18 cellular contexts compared by ENCODE assay signal in the genomic region with DNA sequence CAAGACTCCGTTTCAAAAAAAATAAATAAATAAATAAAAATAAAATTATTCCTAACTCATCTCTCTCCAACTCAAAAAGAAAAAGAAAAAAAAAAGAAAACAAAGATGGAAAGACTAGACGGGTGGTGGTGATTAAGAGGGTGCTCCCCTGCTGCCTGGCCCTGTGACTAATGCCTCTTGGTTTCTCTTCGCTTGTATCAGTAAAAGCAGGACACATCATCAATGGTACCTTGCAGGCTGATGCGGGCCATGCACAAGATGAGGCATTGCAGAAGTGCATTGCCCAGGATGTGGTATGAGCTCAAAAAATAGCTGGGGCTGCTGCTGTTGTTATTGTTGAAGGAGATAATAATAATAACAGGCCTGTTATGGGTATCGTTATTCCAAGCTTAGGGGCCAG. TPM values are rescaled to one million over a fixed set of nuclear protein-coding genes. Genes with fewer than 3 reads are reported as not detected.
DNase-seq lines count a peak whose midpoint lies in the region; ATAC-seq and TF ChIP-seq lines count a peak whose summit lies in the region.
"Had no signal": no experiment of that assay in that cellular context is flagged by ENCODE, and none has a peak within 500 bp of the region (broad histone marks: within the 10 kb centered on the region; RNA-seq: fewer than 3 reads in every experiment).

No MANE protein-coding gene starts in this region.

- 63 to 76% (median 70%) methylated on average over 5 of the region's 5 CpGs for WGBS in adrenal gland, 4 donors

- H3K4me3 ChIP-seq in osteoblast (ENCODE audit: insufficient read depth, low read length) (no peak overlapping the region), adrenal gland (no peak overlapping the region)
- H3K4me3 ChIP-seq: mucosa of descending colon, Peyer's patch, right atrium auricular region had no signal

- no peaks in the 10 kb centered on the region for H3K36me3 ChIP-seq in osteoblast (ENCODE audit: insufficient read depth, low read length)
- H3K36me3 ChIP-seq in adrenal gland (replicated peaks in 1 of 2) = no peaks in the 10 kb centered on the region
- H3K36me3 ChIP-seq: BE2C, Peyer's patch, right atrium auricular region had no signal

- no peak overlapping the region for H3K4me2 ChIP-seq in osteoblast (ENCODE audit: insufficient read depth, low read length)

- H3K27ac ChIP-seq in osteoblast (ENCODE audit: low read depth, low read length) (no peak overlapping the region), adrenal gland (no peak overlapping the region)
- H3K27ac ChIP-seq: Peyer's patch, right atrium auricular region, VCaP had no signal

- no peaks in the 10 kb centered on the region for H3K27me3 ChIP-seq in osteoblast (ENCODE audit: insufficient read depth, low read length)
- H3K27me3 ChIP-seq in adrenal gland = peaks cover 6% of the 10 kb centered on the region
- H3K27me3 ChIP-seq: Peyer's patch, right atrium auricular region had no signal

- DNase-seq in activated naive CD8-positive, alpha-beta T cell treated with anti-CD3 and anti-CD28 coated beads, Interleukin-2, amount 50 U/mL, for 24 hours = no peak
- no peak for DNase-seq in activated naive CD8-positive, alpha-beta T cell treated with anti-CD3 and anti-CD28 coated beads for 36 hours
- DNase-seq in HCEC 1CT (peak; percentile 13), osteoblast (ENCODE audit: insufficient read length, low spot score, missing footprints) (peak; percentile 81), OCI-M1 (lab: John Stamatoyannopoulos, UW) (no peak), adrenal gland (no peak)
- no peak for DNase-seq in T-helper 2 cell treated with Interferon-gamma antibody and Interleukin-4, amounts not matched to agents 5 μg/mL and 100 μg/mL, for 36 hours (ENCODE audit: low spot score)
- DNase-seq: BE2C, cerebellar nuclear complex, left colon, NCI-H2107, NCI-H748 treated with DMSO at 0.1 percent for 48 hours, Peyer's patch, SW 1271 had no signal

- H2AFZ ChIP-seq in osteoblast (ENCODE audit: low read length) = no peak overlapping the region

- no peaks in the 10 kb centered on the region for H3K79me2 ChIP-seq in osteoblast (ENCODE audit: insufficient read depth, low read length)

- peak; percentile 49 for ATAC-seq in activated naive CD8-positive, alpha-beta T cell treated with anti-CD3 and anti-CD28 coated beads, Interleukin-2, amount 50 U/mL, for 24 hours
- peak; percentile 99 for ATAC-seq in activated T-helper 17 cell treated with anti-CD3 and anti-CD28 coated beads, Interleukin-2, amount 50 U/mL, for 72 hours (replicated peaks)
- ATAC-seq: left colon, mucosa of descending colon had no signal

- H4K20me1 ChIP-seq in osteoblast (ENCODE audit: insufficient read depth, low read length) = no peaks in the 10 kb centered on the region

- H3K36me3 Mint-ChIP-seq in activated naive CD8-positive, alpha-beta T cell treated with anti-CD3 and anti-CD28 coated beads, Interleukin-2, amount 50 U/mL, for 24 hours (ENCODE audit: low read depth) = no peaks in the 10 kb centered on the region
- H3K36me3 Mint-ChIP-seq in activated naive CD8-positive, alpha-beta T cell treated with anti-CD3 and anti-CD28 coated beads for 36 hours = peaks cover 2% of the 10 kb centered on the region
- no peaks in the 10 kb centered on the region for H3K36me3 Mint-ChIP-seq in activated T-helper 17 cell treated with anti-CD3 and anti-CD28 coated beads, Interleukin-2, amount 50 U/mL, for 72 hours (ENCODE audit: low read depth)
- no peaks in the 10 kb centered on the region for H3K36me3 Mint-ChIP-seq in T-helper 2 cell treated with Interferon-gamma antibody and Interleukin-4, amounts not matched to agents 5 μg/mL and 100 μg/mL, for 36 hours (ENCODE audit: low read depth)

- H3K27ac Mint-ChIP-seq in activated naive CD8-positive, alpha-beta T cell treated with anti-CD3 and anti-CD28 coated beads, Interleukin-2, amount 50 U/mL, for 24 hours = no peak overlapping the region
- H3K27ac Mint-ChIP-seq in activated naive CD8-positive, alpha-beta T cell treated with anti-CD3 and anti-CD28 coated beads for 36 hours = no peak overlapping the region
- peak overlapping the region; percentile 0 for H3K27ac Mint-ChIP-seq in activated T-helper 17 cell treated with anti-CD3 and anti-CD28 coated beads, Interleukin-2, amount 50 U/mL, for 72 hours
- H3K27ac Mint-ChIP-seq in T-helper 2 cell treated with Interferon-gamma antibody and Interleukin-4, amounts not matched to agents 5 μg/mL and 100 μg/mL, for 36 hours = no peak overlapping the region

- no peaks in the 10 kb centered on the region for H3K4me1 Mint-ChIP-seq in activated naive CD8-positive, alpha-beta T cell treated with anti-CD3 and anti-CD28 coated beads, Interleukin-2, amount 50 U/mL, for 24 hours
- no peaks in the 10 kb centered on the region for H3K4me1 Mint-ChIP-seq in activated naive CD8-positive, alpha-beta T cell treated with anti-CD3 and anti-CD28 coated beads for 36 hours
- H3K4me1 Mint-ChIP-seq in activated T-helper 17 cell treated with anti-CD3 and anti-CD28 coated beads, Interleukin-2, amount 50 U/mL, for 72 hours = no peaks in the 10 kb centered on the region
- H3K4me1 Mint-ChIP-seq in T-helper 2 cell treated with Interferon-gamma antibody and Interleukin-4, amounts not matched to agents 5 μg/mL and 100 μg/mL, for 36 hours (ENCODE audit: low read depth) = no peaks in the 10 kb centered on the region

- H3K27me3 Mint-ChIP-seq in activated naive CD8-positive, alpha-beta T cell treated with anti-CD3 and anti-CD28 coated beads, Interleukin-2, amount 50 U/mL, for 24 hours = no peaks in the 10 kb centered on the region
- no peaks in the 10 kb centered on the region for H3K27me3 Mint-ChIP-seq in activated naive CD8-positive, alpha-beta T cell treated with anti-CD3 and anti-CD28 coated beads for 36 hours
- H3K27me3 Mint-ChIP-seq in activated T-helper 17 cell treated with anti-CD3 and anti-CD28 coated beads, Interleukin-2, amount 50 U/mL, for 72 hours = no peaks in the 10 kb centered on the region
- no peaks in the 10 kb centered on the region for H3K27me3 Mint-ChIP-seq in T-helper 2 cell treated with Interferon-gamma antibody and Interleukin-4, amounts not matched to agents 5 μg/mL and 100 μg/mL, for 36 hours (ENCODE audit: low read depth)

- no peak overlapping the region for H3K4me3 Mint-ChIP-seq in activated naive CD8-positive, alpha-beta T cell treated with anti-CD3 and anti-CD28 coated beads, Interleukin-2, amount 50 U/mL, for 24 hours
- no peak overlapping the region for H3K4me3 Mint-ChIP-seq in activated naive CD8-positive, alpha-beta T cell treated with anti-CD3 and anti-CD28 coated beads for 36 hours
- H3K4me3 Mint-ChIP-seq in activated T-helper 17 cell treated with anti-CD3 and anti-CD28 coated beads, Interleukin-2, amount 50 U/mL, for 72 hours = no peak overlapping the region
- no peak overlapping the region for H3K4me3 Mint-ChIP-seq in T-helper 2 cell treated with Interferon-gamma antibody and Interleukin-4, amounts not matched to agents 5 μg/mL and 100 μg/mL, for 36 hours

- intact Hi-C loops in adrenal gland (cut with DNase I) = no loop called here

- H3K9me3 ChIP-seq in osteoblast (ENCODE audit: low read depth, low read length) (no peaks in the 10 kb centered on the region), adrenal gland (replicated peaks in 1 of 3) (no peaks in the 10 kb centered on the region)
- H3K9me3 ChIP-seq: BE2C, mucosa of descending colon, Peyer's patch, right atrium auricular region had no signal

- no peaks in the 10 kb centered on the region for H3K4me1 ChIP-seq in osteoblast (ENCODE audit: insufficient read depth, low read length)
- no peaks in the 10 kb centered on the region for H3K4me1 ChIP-seq in adrenal gland (replicated peaks in 1 of 2)
- H3K4me1 ChIP-seq: BE2C, Peyer's patch, right atrium auricular region had no signal

- TF ChIP-seq CTCF in osteoblast (IDR thresholded peaks at IDR 0.05; ENCODE audit: extremely low read depth, low read depth, low read length) (no peak), adrenal gland (IDR thresholded peaks at IDR 0.05) (no peak)

- no peaks in the 10 kb centered on the region for H3K9me3 Mint-ChIP-seq in activated naive CD8-positive, alpha-beta T cell treated with anti-CD3 and anti-CD28 coated beads, Interleukin-2, amount 50 U/mL, for 24 hours
- H3K9me3 Mint-ChIP-seq in activated naive CD8-positive, alpha-beta T cell treated with anti-CD3 and anti-CD28 coated beads for 36 hours = peaks cover 4% of the 10 kb centered on the region
- H3K9me3 Mint-ChIP-seq in activated T-helper 17 cell treated with anti-CD3 and anti-CD28 coated beads, Interleukin-2, amount 50 U/mL, for 72 hours = no peaks in the 10 kb centered on the region
- H3K9me3 Mint-ChIP-seq in T-helper 2 cell treated with Interferon-gamma antibody and Interleukin-4, amounts not matched to agents 5 μg/mL and 100 μg/mL, for 36 hours = no peaks in the 10 kb centered on the region

- no peak for TF ChIP-seq POLR2A in adrenal gland (IDR thresholded peaks at IDR 0.05)

RNA-seq across cellular contexts. Expression of a gene that starts 14.6 kb away (rescaled TPM):
- total RNA-seq in activated naive CD8-positive, alpha-beta T cell treated with anti-CD3 and anti-CD28 coated beads for 36 hours = not detected
- total RNA-seq in activated T-helper 17 cell treated with anti-CD3 and anti-CD28 coated beads, Interleukin-2, amount 50 U/mL, for 72 hours = not detected
- under 0.01 TPM in 1 of 2 replicates, not detected in the other for total RNA-seq in osteoblast
- total RNA-seq in adrenal gland = not detected
- under 1 TPM in 1 of 3 donors, not detected in 2; 0.16 TPM for polyA plus RNA-seq in adrenal gland
- total RNA-seq: left colon, mucosa of descending colon had no signal

RNA-seq across cellular contexts. Expression of a gene that starts 39.0 kb away (rescaled TPM):
- total RNA-seq in activated naive CD8-positive, alpha-beta T cell treated with anti-CD3 and anti-CD28 coated beads for 36 hours = 10 to 100 TPM; 55.2 to 56.8 TPM
- total RNA-seq in activated T-helper 17 cell treated with anti-CD3 and anti-CD28 coated beads, Interleukin-2, amount 50 U/mL, for 72 hours = 10 to 100 TPM; 31.3 to 51.8 TPM
- total RNA-seq in osteoblast (14.7 and 15.9 TPM in 2 replicates), adrenal gland (10 to 100 TPM; 15.5 to 66.3 (median 31.9) TPM)
- polyA plus RNA-seq in adrenal gland = 10 to 100 TPM; 10.4 to 41.1 (median 33.6) TPM

RNA-seq across cellular contexts. Expression of a gene that starts 42.6 kb away (rescaled TPM):
- total RNA-seq in activated naive CD8-positive, alpha-beta T cell treated with anti-CD3 and anti-CD28 coated beads for 36 hours = 100 to 1,000 TPM; 194 to 196 TPM
- 100 to 1,000 TPM; 153 to 217 TPM for total RNA-seq in activated T-helper 17 cell treated with anti-CD3 and anti-CD28 coated beads, Interleukin-2, amount 50 U/mL, for 72 hours
- 31.5 and 32.4 TPM in 2 replicates for total RNA-seq in osteoblast
- 100 to 1,000 TPM in 5 of 8 donors, 10 to 100 TPM in 3; 90.2 to 151 (median 106) TPM for total RNA-seq in adrenal gland
- polyA plus RNA-seq in adrenal gland = 10 to 100 TPM; 35.7 to 69.8 (median 57.2) TPM

RNA-seq across cellular contexts. Expression of a gene that starts 53.8 kb away (rescaled TPM):
- total RNA-seq in activated naive CD8-positive, alpha-beta T cell treated with anti-CD3 and anti-CD28 coated beads for 36 hours = 10 to 100 TPM; 26.7 to 29.6 TPM
- total RNA-seq in activated T-helper 17 cell treated with anti-CD3 and anti-CD28 coated beads, Interleukin-2, amount 50 U/mL, for 72 hours = 10 to 100 TPM; 41.1 to 69.7 TPM
- total RNA-seq in osteoblast (48.9 and 52.1 TPM in 2 replicates), adrenal gland (100 to 1,000 TPM in 3 of 8 donors, 10 to 100 TPM in 5; 66.6 to 137 (median 89.1) TPM)
- 10 to 100 TPM in 2 of 3 donors, 1 to 10 TPM in 1; 3.2 to 59.2 (median 52.9) TPM for polyA plus RNA-seq in adrenal gland

RNA-seq across cellular contexts. Expression of a gene that starts 57.0 kb away (rescaled TPM):
- 1 to 10 TPM in 1 of 2 experiments, under 1 TPM in 1; 0.92 to 1.2 TPM for total RNA-seq in activated naive CD8-positive, alpha-beta T cell treated with anti-CD3 and anti-CD28 coated beads for 36 hours
- total RNA-seq in activated T-helper 17 cell treated with anti-CD3 and anti-CD28 coated beads, Interleukin-2, amount 50 U/mL, for 72 hours = 1 to 10 TPM; 1.9 to 2.8 TPM
- total RNA-seq in osteoblast = 1.1 and 1.2 TPM in 2 replicates
- total RNA-seq in adrenal gland = 1 to 10 TPM in 6 of 8 donors, under 1 TPM in 2; 0.48 to 3.6 (median 1.2) TPM
- polyA plus RNA-seq in adrenal gland = 1 to 10 TPM in 1 of 3 donors, under 1 TPM in 2; 0.67 to 2.3 (median 0.86) TPM

Comparison
In these comparisons a context has a peak if more than half of its experiments do, and no peak if none do; other contexts are left out.
1. DNase-seq: peak in HCEC 1CT (single experiment) and osteoblast (single experiment); none in activated naive CD8-positive, alpha-beta T cell treated with anti-CD3 and anti-CD28 coated beads, Interleukin-2, amount 50 U/mL, for 24 hours (single experiment), activated naive CD8-positive, alpha-beta T cell treated with anti-CD3 and anti-CD28 coated beads for 36 hours (single experiment), OCI-M1 (single experiment), T-helper 2 cell treated with Interferon-gamma antibody and Interleukin-4, amounts not matched to agents 5 μg/mL and 100 μg/mL, for 36 hours (single experiment) and adrenal gland (0 of 7).